In genomic region chr17:70420876-70421445, GRCh38 we compare ENCODE assay signal across 27 cellular contexts.
A peak's percentile ranks its signal among the peaks of the same experiment; 100 is the strongest.
DNase-seq lines count a peak whose midpoint lies in the region; ATAC-seq, FAIRE-seq and TF ChIP-seq lines count a peak whose summit lies in the region.
"Had no signal": no experiment of that assay in that cellular context is flagged by ENCODE, and none has a peak within 500 bp of the region (broad histone marks: within the 10 kb centered on the region; RNA-seq: fewer than 3 reads in every experiment).

No MANE protein-coding gene starts in this region.

- H4K20me1 ChIP-seq in keratinocyte (ENCODE audit: control insufficient read depth, extremely low read depth, insufficient read depth, low read length), result no peaks in the 10 kb centered on the region
- H4K20me1 ChIP-seq in H9 (ENCODE audit: control insufficient read depth, insufficient read depth, insufficient read length), result no peaks in the 10 kb centered on the region

- no peak overlapping the region for H3K23ac ChIP-seq in H9 (ENCODE audit: insufficient read length, low read depth, low read length)

- TF ChIP-seq POLR2A in A549 (IDR thresholded peaks at IDR 0.05; ENCODE audit: low read length), result no peak

- H3K79me2 ChIP-seq in keratinocyte (ENCODE audit: control insufficient read depth, insufficient read depth, low read length) (no peaks in the 10 kb centered on the region), H9 (ENCODE audit: insufficient read depth, low read length) (no peaks in the 10 kb centered on the region)

- TF ChIP-seq EP300 in A549 (IDR thresholded peaks at IDR 0.05), result no peak

- H3K27me3 Mint-ChIP-seq in H9 (ENCODE audit: low read depth), result no peaks in the 10 kb centered on the region

- H3K4me3 Mint-ChIP-seq in H9, result no peak overlapping the region
- H3K4me3 Mint-ChIP-seq: CD14-positive monocyte had no signal

- no peaks in the 10 kb centered on the region for H3K36me3 ChIP-seq in keratinocyte (ENCODE audit: control insufficient read depth in 2 of 2, extremely low read depth in 1 of 2, insufficient read depth in 2 of 2, low read length in 2 of 2)
- H3K36me3 ChIP-seq: BE2C, SJCRH30 had no signal

- H3K4me2 ChIP-seq in A549 (no peak overlapping the region), keratinocyte (ENCODE audit: control insufficient read depth, extremely low read depth, insufficient read depth, low read depth, low read length) (no peak overlapping the region), H9 (ENCODE audit: insufficient read depth, insufficient read length, low read length) (no peak overlapping the region)

- H3K9me3 Mint-ChIP-seq in H9, result no peaks in the 10 kb centered on the region

- TF ChIP-seq RAD21 in A549 (conservative IDR thresholded peaks at IDR 0.05 in 1 of 2, IDR thresholded peaks at IDR 0.05 in 1 of 2), result no peak

- DNase-seq in A549 (ENCODE audit: low read depth in 1 of 2, low spot score in 1 of 2), result no peak
- DNase-seq in amniotic epithelial cell (ENCODE audit: low read depth), result peak; percentile 62
- DNase-seq in keratinocyte (ENCODE audit: low read depth, low spot score), result no peak
- peak; percentile 39 for DNase-seq in skeletal muscle cell (ENCODE audit: low read depth)
- no peak for DNase-seq in DMS53 treated with DMSO at 0.1 percent for 48 hours (lab: John Stamatoyannopoulos, UW; ENCODE audit: unreplicated experiment)
- no peak for DNase-seq in H9
- DNase-seq in coronary artery (ENCODE audit: low spot score), result no peak
- DNase-seq: ACHN; BE2C; Calu3; DND-41; Karpas-422; NCI-H1105 treated with DMSO at 0.1 percent for 48 hours; NCI-H2029; NCI-H446 treated with DMSO at 0.1 percent for 48 hours; NCI-H526; NCI-H82; NK-92 treated with Interleukin-12 subunit alpha and Interleukin-12 subunit beta, amount 100 ng/mL, for 24 hours; PC-3; SJCRH30 had no signal

- H3K4me3 ChIP-seq in A549, result no peak overlapping the region
- H3K4me3 ChIP-seq in keratinocyte (ENCODE audit: control insufficient read depth in 2 of 3, extremely low read depth in 1 of 3, insufficient read depth in 2 of 3, low read depth in 1 of 3, low read length in 3 of 3), result no peak overlapping the region
- H3K4me3 ChIP-seq in skeletal muscle cell (ENCODE audit: low read depth, low read length), result no peak overlapping the region
- no peak overlapping the region for H3K4me3 ChIP-seq in coronary artery
- H3K4me3 ChIP-seq: SJCRH30 had no signal

- H4K5ac ChIP-seq in H9 (ENCODE audit: insufficient read length, low read depth, low read length), result no peak overlapping the region

- H3K23me2 ChIP-seq in H9 (ENCODE audit: insufficient read length, low read depth, low read length, poor library complexity, severe bottlenecking), result no peaks in the 10 kb centered on the region

- no peak overlapping the region for H4K91ac ChIP-seq in H9 (ENCODE audit: insufficient read length, low read depth, low read length)

- H3K4me1 Mint-ChIP-seq in H9, result no peaks in the 10 kb centered on the region

- no peak overlapping the region for H3K18ac ChIP-seq in H9 (ENCODE audit: insufficient read length, low read depth, low read length)

- no peak overlapping the region for H2AK5ac ChIP-seq in H9 (ENCODE audit: insufficient read length, low read length)

- CTCF ChIA-PET in A549 (lab: Yijun Ruan, JAX), result no interaction called here

- H3K4me1 ChIP-seq in A549 (no peaks in the 10 kb centered on the region), keratinocyte (ENCODE audit: control insufficient read depth, extremely low read depth, insufficient read depth, low read length) (no peaks in the 10 kb centered on the region), H9 (ENCODE audit: insufficient read depth, low read length) (no peaks in the 10 kb centered on the region)
- H3K4me1 ChIP-seq: BE2C, SJCRH30 had no signal

- no peak overlapping the region for H2BK15ac ChIP-seq in H9 (ENCODE audit: low read depth, low read length)

- H2BK5ac ChIP-seq in H9 (ENCODE audit: insufficient read length, low read length), result no peak overlapping the region

- no peak for TF ChIP-seq CTCF in A549 (IDR thresholded peaks at IDR 0.05)
- TF ChIP-seq CTCF in keratinocyte (optimal IDR thresholded peaks at IDR 0.05 in 1 of 3, IDR thresholded peaks at IDR 0.05 in 1 of 3, conservative IDR thresholded peaks at IDR 0.05 in 1 of 3; ENCODE audit: extremely low read depth in 1 of 3, insufficient read depth in 2 of 3, low read length in 3 of 3), result no peak
- TF ChIP-seq CTCF in H9 (conservative IDR thresholded peaks at IDR 0.05), result no peak
- no peak for TF ChIP-seq CTCF in coronary artery (IDR thresholded peaks at IDR 0.05)

- H3K27ac Mint-ChIP-seq in H9, result no peak overlapping the region
- H3K27ac Mint-ChIP-seq: CD14-positive monocyte had no signal

- H3K9me3 ChIP-seq in A549 (no peaks in the 10 kb centered on the region), keratinocyte (ENCODE audit: control insufficient read depth, low read depth, low read length) (no peaks in the 10 kb centered on the region), H9 (ENCODE audit: control insufficient read depth, low read depth, low read length) (no peaks in the 10 kb centered on the region)
- H3K9me3 ChIP-seq: BE2C, SJCRH30 had no signal

- H3K36me3 Mint-ChIP-seq in H9 (ENCODE audit: insufficient read depth in 1 of 3, low read depth in 3 of 3), result no peaks in the 10 kb centered on the region
- H3K36me3 Mint-ChIP-seq: CD14-positive monocyte had no signal

- POLR2A ChIA-PET in A549 (lab: Yijun Ruan, JAX), result no interaction called here

- FAIRE-seq in A549 (lab: Jason Lieb, UNC) (peak; percentile 23), keratinocyte (lab: Jason Lieb, UNC) (peak; percentile 34)
- FAIRE-seq: GM12892, GM19239, HepG2 had no signal

- ATAC-seq in A549 (no peak), GM21381 (IDR thresholded peaks at IDR 0.05; ENCODE audit: unreplicated experiment) (no peak)
- ATAC-seq: HepG2, PC-3, Right ventricle myocardium inferior had no signal

- no peak overlapping the region for H3K56ac ChIP-seq in H9 (ENCODE audit: insufficient read length, low read depth, low read length)

- H3T11ph ChIP-seq in H9 (ENCODE audit: low read length), result no peak overlapping the region

- H3K27me3 ChIP-seq in keratinocyte (ENCODE audit: control insufficient read depth, extremely low read depth, insufficient read depth, low read length) (no peaks in the 10 kb centered on the region), H9 (ENCODE audit: insufficient read depth, low read length) (no peaks in the 10 kb centered on the region)
- H3K27me3 ChIP-seq: BE2C had no signal

- dilution Hi-C loops in keratinocyte (cut with MboI; ENCODE audit: extremely low pct_ligation_motif_present, low sequenced_read_pairs), result no loop called here

- H3K9ac ChIP-seq in keratinocyte (ENCODE audit: control insufficient read depth, extremely low read depth, insufficient read depth, low read length), result no peak overlapping the region
- H3K9ac ChIP-seq in H9 (ENCODE audit: extremely low read depth, insufficient read length, low read length), result no peak overlapping the region

- no peaks in the 10 kb centered on the region for H3K9me1 ChIP-seq in keratinocyte (ENCODE audit: control insufficient read depth, extremely low read depth, insufficient read depth, low read length)

- WGBS in A549 (ENCODE audit: missing lambda C conversion rate), result 38% methylated on average over 2 of the region's 2 CpGs
- WGBS in H9 (ENCODE audit: extremely low coverage, insufficient read length, low lambda C conversion rate), result no CpG with 5 or more reads among the region's 2 CpGs

- H3K14ac ChIP-seq in H9 (ENCODE audit: insufficient read depth, low read length), result no peak overlapping the region

- no peak overlapping the region for H2BK20ac ChIP-seq in H9 (ENCODE audit: low read depth, low read length, poor library complexity, severe bottlenecking)

- no peak overlapping the region for H3K4ac ChIP-seq in H9 (ENCODE audit: low read depth, low read length)

- no peak overlapping the region for H2AFZ ChIP-seq in keratinocyte (ENCODE audit: control insufficient read depth, low read length)
- H2AFZ ChIP-seq in H9 (ENCODE audit: low read length), result no peak overlapping the region

- H3K79me1 ChIP-seq in H9 (ENCODE audit: insufficient read depth, low read depth, low read length, poor library complexity, severe bottlenecking), result no peaks in the 10 kb centered on the region

- H2BK12ac ChIP-seq in H9 (ENCODE audit: insufficient read length, low read depth, low read length), result no peak overlapping the region

- no peak overlapping the region for H4K8ac ChIP-seq in H9 (replicated peaks; ENCODE audit: insufficient read length, low read depth, low read length)

- no peak overlapping the region for H2BK120ac ChIP-seq in H9 (ENCODE audit: low read depth, low read length, poor library complexity, severe bottlenecking)

- no peak overlapping the region for H3K27ac ChIP-seq in A549
- no peak overlapping the region for H3K27ac ChIP-seq in keratinocyte (ENCODE audit: control insufficient read depth, insufficient read depth, low read length)
- no peak overlapping the region for H3K27ac ChIP-seq in H9 (ENCODE audit: insufficient read length, low read depth, low read length)
- no peak overlapping the region for H3K27ac ChIP-seq in coronary artery
- H3K27ac ChIP-seq: 22Rv1, SJCRH30 had no signal

TF ChIP-seq in A549, 52 proteins besides CTCF, POLR2A, EP300 and RAD21 (continues in another document):
- TF ChIP-seq MAFK (IDR thresholded peaks at IDR 0.05; ENCODE audit: partially characterized antibody) (no peak), HEYL (CRISPR knock-in tag; IDR thresholded peaks at IDR 0.05) (no peak), SREBF2 (IDR thresholded peaks at IDR 0.05) (no peak), HES2 (IDR thresholded peaks at IDR 0.05) (no peak), KDM5A (IDR thresholded peaks at IDR 0.05) (no peak), RNF2 (IDR thresholded peaks at IDR 0.05; ENCODE audit: borderline replicate concordance, low read depth) (no peak), HOXA7 (CRISPR knock-in tag; IDR thresholded peaks at IDR 0.05) (no peak), KDM1A (IDR thresholded peaks at IDR 0.05; ENCODE audit: low read depth) (no peak)

Comparison
In these comparisons a context has a peak if more than half of its experiments do, and no peak if none do; other contexts are left out.
1. DNase-seq: peak in amniotic epithelial cell (single experiment) and skeletal muscle cell (single experiment); none in A549 (0 of 2), keratinocyte (single experiment), DMS53 treated with DMSO at 0.1 percent for 48 hours (single experiment), H9 (single experiment) and coronary artery (single experiment).